In the genomic region with DNA sequence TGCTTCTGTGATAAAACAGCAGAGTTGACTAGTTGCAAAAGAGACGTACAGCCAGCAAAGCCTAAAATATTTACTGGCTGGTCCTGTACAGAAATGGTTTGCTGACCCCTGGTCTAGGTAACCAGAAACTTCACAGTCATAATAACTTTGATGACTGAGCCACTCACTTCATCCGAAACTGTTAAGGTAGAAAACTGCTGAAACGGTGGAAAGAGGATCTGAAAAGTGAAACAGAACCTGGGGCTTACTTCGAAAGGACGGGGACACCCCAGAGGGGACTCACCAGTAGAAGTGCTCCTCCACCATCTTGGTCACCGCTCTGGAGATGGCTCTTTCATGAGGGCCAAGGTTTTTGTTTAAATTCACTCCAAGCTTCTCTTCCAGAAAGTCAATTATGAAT, we compare ENCODE assay signal across 15 cellular contexts. TPM values are rescaled to one million over a fixed set of nuclear protein-coding genes. Genes with fewer than 3 reads are reported as not detected.
DNase-seq lines count a peak whose midpoint lies in the region; ATAC-seq, FAIRE-seq and TF ChIP-seq lines count a peak whose summit lies in the region.
"Had no signal": no experiment of that assay in that cellular context is flagged by ENCODE, and none has a peak within 500 bp of the region (broad histone marks: within the 10 kb centered on the region; RNA-seq: fewer than 3 reads in every experiment).

No MANE protein-coding gene starts in this region.

- H3K27me3 Mint-ChIP-seq in activated T-helper 1 cell treated with anti-CD3 and anti-CD28 coated beads, Interleukin-12 subunit alpha, Interleukin-12 subunit beta, Interleukin-2, Interleukin-4 antibody, amounts not matched to agents 30 ng/mL and 10 ng/mL and 1 ng/mL, durations not matched to agents 14 hours and 24 hours and 36 hours (ENCODE audit: insufficient read depth), result peaks cover 25% of the 10 kb centered on the region

- intact Hi-C loops in activated T-helper 1 cell treated with anti-CD3 and anti-CD28 coated beads, Interleukin-12 subunit alpha, Interleukin-12 subunit beta, Interleukin-2, Interleukin-4 antibody, amounts not matched to agents 30 ng/mL and 10 ng/mL and 1 ng/mL, durations not matched to agents 14 hours and 24 hours and 36 hours (cut with micrococcal nuclease), result no loop called here
- intact Hi-C loops in spleen (cut with DNase I; ENCODE audit: low total_unique reads), result no loop called here

- H3K4me3 ChIP-seq in spleen, result no peak overlapping the region
- H3K4me3 ChIP-seq: SK-N-MC had no signal

- H3K9me3 Mint-ChIP-seq in activated T-helper 1 cell treated with anti-CD3 and anti-CD28 coated beads, Interleukin-12 subunit alpha, Interleukin-12 subunit beta, Interleukin-2, Interleukin-4 antibody, amounts not matched to agents 30 ng/mL and 10 ng/mL and 1 ng/mL, durations not matched to agents 14 hours and 24 hours and 36 hours, result no peaks in the 10 kb centered on the region
- H3K9me3 Mint-ChIP-seq: activated CD4-positive, alpha-beta memory T cell treated with anti-CD3 and anti-CD28 coated beads, Interleukin-2, amount 10 ng/mL, durations not matched to agents 7 days and 5 days had no signal

- no peak for TF ChIP-seq POLR2A in GM12892 (IDR thresholded peaks at IDR 0.05; ENCODE audit: low read depth, low read length)
- no peak for TF ChIP-seq POLR2A in spleen (IDR thresholded peaks at IDR 0.05)

- DNase-seq in GM12892 (ENCODE audit: insufficient read length) (peak; percentile 37), spleen (no peak), NCI-H2029 treated with DMSO at 0.1 percent for 48 hours (lab: John Stamatoyannopoulos, UW) (no peak)
- DNase-seq in activated T-helper 1 cell treated with anti-CD3 and anti-CD28 coated beads, Interleukin-12 subunit alpha, Interleukin-12 subunit beta, Interleukin-2, Interleukin-4 antibody, amounts not matched to agents 30 ng/mL and 10 ng/mL and 1 ng/mL, durations not matched to agents 14 hours and 24 hours and 36 hours (ENCODE audit: low spot score), result no peak
- no peak for DNase-seq in activated CD4-positive, alpha-beta T cell treated with anti-CD3 and anti-CD28 coated beads for 4 hours
- DNase-seq: activated CD4-positive, alpha-beta memory T cell treated with anti-CD3 and anti-CD28 coated beads, Interleukin-2, amount 10 ng/mL, durations not matched to agents 7 days and 5 days; DMS79 treated with DMSO at 0.1 percent for 48 hours; effector CD4-positive, alpha-beta T cell; mesenchymal stem cell; NCI-H526 had no signal

- H3K27me3 ChIP-seq in spleen (replicated peaks in 1 of 7), result peaks cover 0 to 17% (median 0%) of the 10 kb centered on the region in 7 donors

- H3K4me1 ChIP-seq in spleen, result peaks cover 0 to 7% (median 3%) of the 10 kb centered on the region in 6 donors

- H3K4me1 Mint-ChIP-seq in activated T-helper 1 cell treated with anti-CD3 and anti-CD28 coated beads, Interleukin-12 subunit alpha, Interleukin-12 subunit beta, Interleukin-2, Interleukin-4 antibody, amounts not matched to agents 30 ng/mL and 10 ng/mL and 1 ng/mL, durations not matched to agents 14 hours and 24 hours and 36 hours (ENCODE audit: low read depth), result peaks cover 11% of the 10 kb centered on the region

- no peak for TF ChIP-seq CTCF in spleen (IDR thresholded peaks at IDR 0.05 in 8 of 11, conservative IDR thresholded peaks at IDR 0.05 in 3 of 11)

- H3K36me3 ChIP-seq in spleen, result no peaks in the 10 kb centered on the region

- peak; percentile 82 for FAIRE-seq in GM12892 (lab: Jason Lieb, UNC)

- no peaks in the 10 kb centered on the region for H3K9me3 ChIP-seq in spleen

- H3K27ac ChIP-seq in spleen, result no peak overlapping the region
- H3K27ac ChIP-seq: SK-N-MC had no signal

- no peak overlapping the region for H3K27ac Mint-ChIP-seq in activated T-helper 1 cell treated with anti-CD3 and anti-CD28 coated beads, Interleukin-12 subunit alpha, Interleukin-12 subunit beta, Interleukin-2, Interleukin-4 antibody, amounts not matched to agents 30 ng/mL and 10 ng/mL and 1 ng/mL, durations not matched to agents 14 hours and 24 hours and 36 hours
- H3K27ac Mint-ChIP-seq: activated CD4-positive, alpha-beta memory T cell treated with anti-CD3 and anti-CD28 coated beads, Interleukin-2, amount 10 ng/mL, durations not matched to agents 7 days and 5 days had no signal

- no peaks in the 10 kb centered on the region for H3K36me3 Mint-ChIP-seq in activated T-helper 1 cell treated with anti-CD3 and anti-CD28 coated beads, Interleukin-12 subunit alpha, Interleukin-12 subunit beta, Interleukin-2, Interleukin-4 antibody, amounts not matched to agents 30 ng/mL and 10 ng/mL and 1 ng/mL, durations not matched to agents 14 hours and 24 hours and 36 hours (ENCODE audit: low read depth)

- no peak overlapping the region for H3K4me3 Mint-ChIP-seq in activated T-helper 1 cell treated with anti-CD3 and anti-CD28 coated beads, Interleukin-12 subunit alpha, Interleukin-12 subunit beta, Interleukin-2, Interleukin-4 antibody, amounts not matched to agents 30 ng/mL and 10 ng/mL and 1 ng/mL, durations not matched to agents 14 hours and 24 hours and 36 hours
- H3K4me3 Mint-ChIP-seq: activated CD4-positive, alpha-beta memory T cell treated with anti-CD3 and anti-CD28 coated beads, Interleukin-2, amount 10 ng/mL, durations not matched to agents 7 days and 5 days had no signal

- ATAC-seq in GM19395 (IDR thresholded peaks at IDR 0.05; ENCODE audit: unreplicated experiment) (peak; percentile 90), HG02763 (IDR thresholded peaks at IDR 0.05; ENCODE audit: unreplicated experiment) (peak; percentile 94), HG03442 (IDR thresholded peaks at IDR 0.05; ENCODE audit: unreplicated experiment) (peak; percentile 87)
- ATAC-seq: HCT116 had no signal

- WGBS in spleen, 5 donors, result 69 to 84% (median 81%) methylated on average over 6 of the region's 6 CpGs

RNA-seq across cellular contexts. Expression of gene FAXC, which starts 16.4 kb away (rescaled TPM):
- polyA plus RNA-seq in GM12892 (2012; ENCODE audit: missing spikeins), result not detected
- not detected in 2 replicates for total RNA-seq in activated T-helper 1 cell treated with anti-CD3 and anti-CD28 coated beads, Interleukin-12 subunit alpha, Interleukin-12 subunit beta, Interleukin-2, Interleukin-4 antibody, amounts not matched to agents 30 ng/mL and 10 ng/mL and 1 ng/mL, durations not matched to agents 14 hours and 24 hours and 36 hours
- total RNA-seq in spleen, result under 1 TPM in 6 of 7 donors, not detected in 1; 0.05 to 0.85 (median 0.28) TPM
- polyA plus RNA-seq in spleen, result 1 to 10 TPM in 1 of 3 donors, under 1 TPM in 2; 0.13 to 1.0 (median 0.20) TPM
